8 cellular contexts compared by ENCODE assay signal in the genomic region with DNA sequence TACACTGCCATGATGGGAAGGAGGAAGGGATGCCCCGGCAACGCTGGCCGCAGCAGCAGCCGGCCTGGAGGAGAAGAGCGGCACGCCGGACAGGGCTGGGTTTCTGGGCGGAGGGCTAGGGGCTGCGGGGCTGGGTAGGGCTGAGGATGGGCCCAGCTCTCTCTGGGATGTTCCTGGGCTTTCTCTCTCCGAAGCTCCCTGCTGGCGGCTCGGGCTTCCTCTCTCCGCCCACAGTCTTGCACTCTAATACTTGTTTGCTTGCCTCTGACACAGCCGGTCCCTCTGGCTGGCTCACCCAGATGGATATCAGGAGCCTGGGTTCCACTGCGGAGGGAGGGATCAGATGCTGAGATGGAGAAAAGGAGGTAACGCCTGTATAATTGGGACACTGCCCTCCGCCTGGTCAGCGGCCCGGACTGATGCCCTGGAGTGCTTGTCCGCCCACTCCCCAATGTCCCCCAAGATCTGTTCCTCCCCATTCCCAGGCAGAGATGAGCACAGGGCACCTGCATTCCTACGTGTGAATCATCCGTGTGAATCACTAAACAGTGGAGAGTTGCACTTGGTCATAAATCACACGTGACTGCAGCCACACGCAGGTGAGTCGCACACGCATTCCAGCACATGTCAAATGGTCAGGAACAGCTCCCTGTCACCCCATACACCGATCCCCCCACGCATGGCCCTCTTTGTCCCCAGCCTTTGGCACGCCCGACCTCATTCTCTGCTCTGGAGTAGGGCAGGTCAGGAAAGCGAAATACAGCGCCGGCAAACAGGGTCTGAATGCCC. TPM values are rescaled to one million over a fixed set of nuclear protein-coding genes. Genes with fewer than 3 reads are reported as not detected.
A peak's percentile ranks its signal among the peaks of the same experiment; 100 is the strongest.
DNase-seq lines count a peak whose midpoint lies in the region; ATAC-seq and TF ChIP-seq lines count a peak whose summit lies in the region.

A gene (minus strand): TSS at position 535 of the 789 bp plus-strand sequence. CDS start 524 bp downstream, at position 11.

- H3K9me3 ChIP-seq in AG04450 (ENCODE audit: control insufficient read depth, insufficient read depth, low read length) (no peaks in the 10 kb centered on the region), mucosa of descending colon (no peaks in the 10 kb centered on the region), uterus (no peaks in the 10 kb centered on the region)

- peaks cover 41 to 44% of the 10 kb centered on the region in 2 donors for H3K4me1 Mint-ChIP-seq in effector memory CD8-positive, alpha-beta T cell (ENCODE audit: low read depth in 2 of 2)

- H3K27me3 ChIP-seq in AG04450 (ENCODE audit: control insufficient read depth, insufficient read depth, low read length) (peaks cover 35% of the 10 kb centered on the region), uterus (peaks cover 0 to 1% of the 10 kb centered on the region in 2 donors)

- peaks cover 44% of the 10 kb centered on the region for H3K36me3 Mint-ChIP-seq in effector memory CD8-positive, alpha-beta T cell (ENCODE audit: insufficient read depth)

- H3K27ac Mint-ChIP-seq in effector memory CD8-positive, alpha-beta T cell: peak within 1 kb of the TSS; percentile 100

- intact Hi-C loops in mucosa of descending colon (cut with DNase I, micrococcal nuclease) (no loop called here), uterus (cut with DNase I; ENCODE audit: low total_unique reads) (no loop called here)

- H3K9me3 Mint-ChIP-seq in effector memory CD8-positive, alpha-beta T cell: peaks cover 3 to 5% of the 10 kb centered on the region in 2 donors

- no peak for TF ChIP-seq POLR2A in uterus (IDR thresholded peaks at IDR 0.05)

- no peaks in the 10 kb centered on the region for H3K36me3 ChIP-seq in mucosa of descending colon (ENCODE audit: low read depth)
- H3K36me3 ChIP-seq in uterus: no peaks in the 10 kb centered on the region

- POLR2A ChIA-PET in AG04450 (lab: Yijun Ruan, JAX): interaction anchor here (0.6 to 2.8 kb wide), 2 partner anchors 55 to 142 kb away, joined by 3 to 18 read pairs; no protein-coding TSS in a partner anchor

- H3K27ac ChIP-seq in AG04450 (ENCODE audit: low read depth, low read length) (peak within 1 kb of the TSS; percentile 31), uterus (peak within 1 kb of the TSS; percentile 85 to 98)

- DNase-seq in AG04450 (ENCODE audit: low read depth, low spot score) (no peak), SW480 (ENCODE audit: low spot score) (peak; percentile 97), mucosa of descending colon (peak in 1 of 3 donors; percentile 42), uterus (peak; percentile 54 to 71), NCI-H2081 treated with DMSO at 0.1 percent for 48 hours (lab: John Stamatoyannopoulos, UW) (no peak), H4 (ENCODE audit: low spot score) (no peak)
- DNase-seq in effector memory CD8-positive, alpha-beta T cell: no peak

- H3K4me1 ChIP-seq in mucosa of descending colon (ENCODE audit: low read depth) (peaks cover 40% of the 10 kb centered on the region), uterus (peaks cover 0 to 27% of the 10 kb centered on the region in 2 donors)

- TF ChIP-seq CTCF in AG04450 (IDR thresholded peaks at IDR 0.05; ENCODE audit: low read depth, low read length): no peak
- TF ChIP-seq CTCF in mucosa of descending colon (IDR thresholded peaks at IDR 0.05): no peak
- no peak for TF ChIP-seq CTCF in uterus (IDR thresholded peaks at IDR 0.05)

- H3K4me3 ChIP-seq in AG04450 (ENCODE audit: low read depth, low read length) (peak within 1 kb of the TSS; percentile 76), mucosa of descending colon (no peak within 1 kb of the TSS), uterus (peak within 1 kb of the TSS; percentile 45 to 62)

- H3K27me3 Mint-ChIP-seq in effector memory CD8-positive, alpha-beta T cell: peaks cover 40 to 87% of the 10 kb centered on the region in 2 donors

- ATAC-seq in GM21528 (IDR thresholded peaks at IDR 0.05; ENCODE audit: low FRiP score, unreplicated experiment) (peak; percentile 4), mucosa of descending colon (peak; percentile 58)
- peak; percentile 1 for ATAC-seq in effector memory CD8-positive, alpha-beta T cell (replicated peaks)

- peak within 1 kb of the TSS; percentile 91 to 92 for H3K4me3 Mint-ChIP-seq in effector memory CD8-positive, alpha-beta T cell

- CTCF ChIA-PET in AG04450 (lab: Charles Lee): interaction anchor here (0.5 to 3.8 kb wide), 30 partner anchors 8 to 283 kb away, joined by 3 to 71 read pairs (median 6); a partner anchor contains a TSS

RNA-seq across cellular contexts. Expression of the gene that starts here (rescaled TPM):
- polyA plus RNA-seq in AG04450 (2011; rRNA removed): 0.04 and 0.05 TPM in 2 replicates
- polyA minus RNA-seq in AG04450 (2011; rRNA and poly(A)+ RNA removed): 0.09 TPM in 1 of 2 replicates, not detected in the other
- not detected for total RNA-seq in mucosa of descending colon
- under 1 TPM in 1 of 4 donors, not detected in 3; 0.26 TPM for total RNA-seq in uterus
- not detected in 2 replicates for total RNA-seq in H4 (2014; rRNA removed; shearing (Covaris generic))

Comparison
In these comparisons a context has a peak if more than half of its experiments do, and no peak if none do; other contexts are left out.
1. Peak in ATAC-seq in mucosa of descending colon; RNA of the gene not detected or under 1 TPM.
2. Peak in DNase-seq, H3K4me3 ChIP-seq and H3K27ac ChIP-seq in uterus; RNA of the gene not detected or under 1 TPM.
3. ATAC-seq: peak in every context shown above with its lines; median percentile 58 in mucosa of descending colon; 4 in GM21528; 1 in effector memory CD8-positive, alpha-beta T cell.